ENCODE assay signal across 1 cellular context in the genomic region with DNA sequence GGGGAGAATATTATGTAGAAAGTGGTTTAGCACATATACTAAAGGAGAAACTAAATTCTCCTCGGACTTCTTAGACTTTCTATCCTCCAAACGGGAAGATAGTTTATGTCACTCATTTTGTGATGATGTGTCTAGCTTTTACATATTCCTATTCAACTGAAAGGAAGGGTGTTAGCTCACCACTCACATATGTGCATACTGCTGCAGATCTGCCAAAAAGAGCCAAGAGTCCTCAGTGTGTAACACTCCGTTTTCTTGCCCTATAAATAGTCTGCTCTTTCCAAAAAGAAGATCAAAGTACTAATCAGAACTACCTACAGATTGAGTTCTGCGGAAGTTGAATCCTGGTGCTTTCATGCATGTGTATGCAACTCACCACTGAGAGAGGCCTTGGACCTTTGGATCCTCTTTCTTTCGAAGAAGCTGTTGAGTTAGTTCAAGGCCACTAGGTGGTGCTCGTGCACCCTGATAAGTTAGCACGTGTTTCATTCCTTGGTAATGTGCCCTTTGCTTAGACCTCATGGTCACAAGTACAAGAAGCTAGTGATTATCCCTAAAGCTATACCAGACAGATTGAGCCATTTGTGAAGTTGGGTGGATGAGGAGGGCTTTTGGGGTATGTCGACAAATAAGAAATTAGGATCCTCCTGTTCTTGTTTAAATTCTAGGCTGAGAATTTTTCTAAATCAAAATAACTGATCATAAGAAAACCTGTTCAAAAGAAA.
A peak's percentile ranks its signal among the peaks of the same experiment; 100 is the strongest.
TF ChIP-seq lines count a peak whose summit lies in the region.

No MANE protein-coding gene starts in this region.

TF ChIP-seq in GM12878, 131 proteins besides CTCF, POLR2A, EP300 and RAD21 (continued from another document):
- no peak for TF ChIP-seq PAX8 (IDR thresholded peaks at IDR 0.05)
- TF ChIP-seq FOXM1 (IDR thresholded peaks at IDR 0.05; ENCODE audit: low read depth, low read length), result no peak
- TF ChIP-seq FOXK2 (IDR thresholded peaks at IDR 0.05), result no peak
- TF ChIP-seq GABPA (IDR thresholded peaks at IDR 0.05; ENCODE audit: low read depth), result no peak
- TF ChIP-seq SREBF2 (IDR thresholded peaks at IDR 0.05; ENCODE audit: low read length), result no peak
- 0 out of 3 replicates have a peak, but pooled peaks have one; percentile 29 for TF ChIP-seq POU2F2 (IDR thresholded peaks at IDR 0.05; ENCODE audit: borderline replicate concordance, low read depth, low read length)
- TF ChIP-seq YY1 (IDR thresholded peaks at IDR 0.05; ENCODE audit: low read depth, low read length), result peak; percentile 68
- TF ChIP-seq RBBP5 (conservative IDR thresholded peaks at IDR 0.05), result no peak
- TF ChIP-seq, protein P1, sequence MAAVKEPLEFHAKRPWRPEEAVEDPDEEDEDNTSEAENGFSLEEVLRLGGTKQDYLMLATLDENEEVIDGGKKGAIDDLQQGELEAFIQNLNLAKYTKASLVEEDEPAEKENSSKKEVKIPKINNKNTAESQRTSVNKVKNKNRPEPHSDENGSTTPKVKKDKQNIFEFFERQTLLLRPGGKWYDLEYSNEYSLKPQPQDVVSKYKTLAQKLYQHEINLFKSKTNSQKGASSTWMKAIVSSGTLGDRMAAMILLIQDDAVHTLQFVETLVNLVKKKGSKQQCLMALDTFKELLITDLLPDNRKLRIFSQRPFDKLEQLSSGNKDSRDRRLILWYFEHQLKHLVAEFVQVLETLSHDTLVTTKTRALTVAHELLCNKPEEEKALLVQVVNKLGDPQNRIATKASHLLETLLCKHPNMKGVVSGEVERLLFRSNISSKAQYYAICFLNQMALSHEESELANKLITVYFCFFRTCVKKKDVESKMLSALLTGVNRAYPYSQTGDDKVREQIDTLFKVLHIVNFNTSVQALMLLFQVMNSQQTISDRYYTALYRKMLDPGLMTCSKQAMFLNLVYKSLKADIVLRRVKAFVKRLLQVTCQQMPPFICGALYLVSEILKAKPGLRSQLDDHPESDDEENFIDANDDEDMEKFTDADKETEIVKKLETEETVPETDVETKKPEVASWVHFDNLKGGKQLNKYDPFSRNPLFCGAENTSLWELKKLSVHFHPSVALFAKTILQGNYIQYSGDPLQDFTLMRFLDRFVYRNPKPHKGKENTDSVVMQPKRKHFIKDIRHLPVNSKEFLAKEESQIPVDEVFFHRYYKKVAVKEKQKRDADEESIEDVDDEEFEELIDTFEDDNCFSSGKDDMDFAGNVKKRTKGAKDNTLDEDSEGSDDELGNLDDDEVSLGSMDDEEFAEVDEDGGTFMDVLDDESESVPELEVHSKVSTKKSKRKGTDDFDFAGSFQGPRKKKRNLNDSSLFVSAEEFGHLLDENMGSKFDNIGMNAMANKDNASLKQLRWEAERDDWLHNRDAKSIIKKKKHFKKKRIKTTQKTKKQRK (IDR thresholded peaks at IDR 0.05; ENCODE audit: low read depth, low read length), result no peak
- TF ChIP-seq RB1 (IDR thresholded peaks at IDR 0.05; ENCODE audit: borderline replicate concordance), result peak; percentile 47; the same call in 1 of the 2 replicates
- TF ChIP-seq, protein P2, sequence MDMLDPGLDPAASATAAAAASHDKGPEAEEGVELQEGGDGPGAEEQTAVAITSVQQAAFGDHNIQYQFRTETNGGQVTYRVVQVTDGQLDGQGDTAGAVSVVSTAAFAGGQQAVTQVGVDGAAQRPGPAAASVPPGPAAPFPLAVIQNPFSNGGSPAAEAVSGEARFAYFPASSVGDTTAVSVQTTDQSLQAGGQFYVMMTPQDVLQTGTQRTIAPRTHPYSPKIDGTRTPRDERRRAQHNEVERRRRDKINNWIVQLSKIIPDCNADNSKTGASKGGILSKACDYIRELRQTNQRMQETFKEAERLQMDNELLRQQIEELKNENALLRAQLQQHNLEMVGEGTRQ (IDR thresholded peaks at IDR 0.05; ENCODE audit: borderline replicate concordance, low read depth, low read length), result no peak
- no peak for TF ChIP-seq HDAC2 (IDR thresholded peaks at IDR 0.05)
- no peak for TF ChIP-seq CBFB (IDR thresholded peaks at IDR 0.05; ENCODE audit: low read depth)
- TF ChIP-seq MEF2B (IDR thresholded peaks at IDR 0.05; ENCODE audit: partially characterized antibody, poor library complexity, severe bottlenecking), result no peak
- TF ChIP-seq RELA (IDR thresholded peaks at IDR 0.05; ENCODE audit: borderline replicate concordance, partially characterized antibody), result no peak
- no peak for TF ChIP-seq ZBED1 (IDR thresholded peaks at IDR 0.05; ENCODE audit: borderline replicate concordance)
- no peak for TF ChIP-seq NFXL1 (IDR thresholded peaks at IDR 0.05; ENCODE audit: borderline replicate concordance)
- peak; percentile 76 to 87; a peak in 3 of 4 replicates for TF ChIP-seq BHLHE40 (IDR thresholded peaks at IDR 0.05; ENCODE audit: borderline replicate concordance in 1 of 2, low read depth in 2 of 2, low read length in 1 of 2)
- no peak for TF ChIP-seq NFIC (IDR thresholded peaks at IDR 0.05; ENCODE audit: low read depth, low read length)
- TF ChIP-seq NBN (IDR thresholded peaks at IDR 0.05), result 0 out of 2 replicates have a peak, but pooled peaks have one; percentile 31
- no peak for TF ChIP-seq BRCA1 (IDR thresholded peaks at IDR 0.05; ENCODE audit: low read depth, low read length)
- TF ChIP-seq MXI1 (IDR thresholded peaks at IDR 0.05; ENCODE audit: low read depth, low read length), result 0 out of 2 replicates have a peak, but pooled peaks have one; percentile 39
- TF ChIP-seq WRNIP1 (IDR thresholded peaks at IDR 0.05; ENCODE audit: borderline replicate concordance, low read depth, low read length), result no peak
- TF ChIP-seq SMC3 (IDR thresholded peaks at IDR 0.05; ENCODE audit: borderline replicate concordance, low read length), result peak; percentile 96
- TF ChIP-seq, protein P3, sequence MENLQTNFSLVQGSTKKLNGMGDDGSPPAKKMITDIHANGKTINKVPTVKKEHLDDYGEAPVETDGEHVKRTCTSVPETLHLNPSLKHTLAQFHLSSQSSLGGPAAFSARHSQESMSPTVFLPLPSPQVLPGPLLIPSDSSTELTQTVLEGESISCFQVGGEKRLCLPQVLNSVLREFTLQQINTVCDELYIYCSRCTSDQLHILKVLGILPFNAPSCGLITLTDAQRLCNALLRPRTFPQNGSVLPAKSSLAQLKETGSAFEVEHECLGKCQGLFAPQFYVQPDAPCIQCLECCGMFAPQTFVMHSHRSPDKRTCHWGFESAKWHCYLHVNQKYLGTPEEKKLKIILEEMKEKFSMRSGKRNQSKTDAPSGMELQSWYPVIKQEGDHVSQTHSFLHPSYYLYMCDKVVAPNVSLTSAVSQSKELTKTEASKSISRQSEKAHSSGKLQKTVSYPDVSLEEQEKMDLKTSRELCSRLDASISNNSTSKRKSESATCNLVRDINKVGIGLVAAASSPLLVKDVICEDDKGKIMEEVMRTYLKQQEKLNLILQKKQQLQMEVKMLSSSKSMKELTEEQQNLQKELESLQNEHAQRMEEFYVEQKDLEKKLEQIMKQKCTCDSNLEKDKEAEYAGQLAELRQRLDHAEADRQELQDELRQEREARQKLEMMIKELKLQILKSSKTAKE (IDR thresholded peaks at IDR 0.05; ENCODE audit: low read depth, poor library complexity, severe bottlenecking), result peak; percentile 22
- TF ChIP-seq, protein P4, sequence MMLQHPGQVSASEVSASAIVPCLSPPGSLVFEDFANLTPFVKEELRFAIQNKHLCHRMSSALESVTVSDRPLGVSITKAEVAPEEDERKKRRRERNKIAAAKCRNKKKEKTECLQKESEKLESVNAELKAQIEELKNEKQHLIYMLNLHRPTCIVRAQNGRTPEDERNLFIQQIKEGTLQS (IDR thresholded peaks at IDR 0.05; ENCODE audit: borderline replicate concordance, extremely low read depth, low read depth, low read length), result no peak
- TF ChIP-seq, protein P5, sequence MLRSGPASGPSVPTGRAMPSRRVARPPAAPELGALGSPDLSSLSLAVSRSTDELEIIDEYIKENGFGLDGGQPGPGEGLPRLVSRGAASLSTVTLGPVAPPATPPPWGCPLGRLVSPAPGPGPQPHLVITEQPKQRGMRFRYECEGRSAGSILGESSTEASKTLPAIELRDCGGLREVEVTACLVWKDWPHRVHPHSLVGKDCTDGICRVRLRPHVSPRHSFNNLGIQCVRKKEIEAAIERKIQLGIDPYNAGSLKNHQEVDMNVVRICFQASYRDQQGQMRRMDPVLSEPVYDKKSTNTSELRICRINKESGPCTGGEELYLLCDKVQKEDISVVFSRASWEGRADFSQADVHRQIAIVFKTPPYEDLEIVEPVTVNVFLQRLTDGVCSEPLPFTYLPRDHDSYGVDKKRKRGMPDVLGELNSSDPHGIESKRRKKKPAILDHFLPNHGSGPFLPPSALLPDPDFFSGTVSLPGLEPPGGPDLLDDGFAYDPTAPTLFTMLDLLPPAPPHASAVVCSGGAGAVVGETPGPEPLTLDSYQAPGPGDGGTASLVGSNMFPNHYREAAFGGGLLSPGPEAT (IDR thresholded peaks at IDR 0.05; ENCODE audit: low read depth), result no peak
- TF ChIP-seq SMAD1 (IDR thresholded peaks at IDR 0.05; ENCODE audit: low read depth, partially characterized antibody), result no peak
- TF ChIP-seq HDGF (IDR thresholded peaks at IDR 0.05), result 0 out of 2 replicates have a peak, but pooled peaks have one; percentile 22
- TF ChIP-seq KAT2A (conservative IDR thresholded peaks at IDR 0.05; ENCODE audit: control insufficient read depth, low read depth, low read length), result no peak
- TF ChIP-seq HCFC1 (IDR thresholded peaks at IDR 0.05; ENCODE audit: low read length), result no peak
- no peak for TF ChIP-seq DPF2 (IDR thresholded peaks at IDR 0.05)
